ENCODE assay signal across 8 cellular contexts in genomic region chr13:29847501-29847983, GRCh38. TPM values are rescaled to one million over a fixed set of nuclear protein-coding genes. Genes with fewer than 3 reads are reported as not detected.
DNase-seq lines count a peak whose midpoint lies in the region; ATAC-seq and TF ChIP-seq lines count a peak whose summit lies in the region.

No MANE protein-coding gene starts in this region.

- H3K4me3 Mint-ChIP-seq in stimulated activated effector memory CD8-positive, alpha-beta T cell treated with anti-CD3 and anti-CD28 coated beads, Interleukin-12 subunit alpha, Interleukin-12 subunit beta, amount 100 ng/mL, for 72 hours: peak overlapping the region; percentile 89

- TF ChIP-seq CTCF in kidney epithelial cell (IDR thresholded peaks at IDR 0.05; ENCODE audit: insufficient read depth, low read length, poor library complexity, severe bottlenecking): no peak

- DNase-seq in ELF-1 (ENCODE audit: low read depth, low spot score): peak; percentile 56
- DNase-seq in NCI-H1092 (lab: John Stamatoyannopoulos, UW): peak; percentile 14
- DNase-seq in anterior cingulate cortex (lab: John Stamatoyannopoulos, UW): peak in 38 of 58 donors; percentile 2 to 57 (median 16)
- no peak for DNase-seq in kidney epithelial cell (ENCODE audit: low read depth)
- DNase-seq in stimulated activated effector memory CD8-positive, alpha-beta T cell treated with anti-CD3 and anti-CD28 coated beads, Interleukin-12 subunit alpha, Interleukin-12 subunit beta, amount 100 ng/mL, for 72 hours (ENCODE audit: low spot score in 2 of 2): peak in 1 of 2 donors; percentile 54
- no peak for DNase-seq in cortex of kidney (lab: John Stamatoyannopoulos, UW)
- no peak for DNase-seq in activated gamma-delta T cell (lab: John Stamatoyannopoulos, UW)
- no peak for DNase-seq in GM19240 (ENCODE audit: insufficient read length, low spot score)

- H3K36me3 Mint-ChIP-seq in stimulated activated effector memory CD8-positive, alpha-beta T cell treated with anti-CD3 and anti-CD28 coated beads, Interleukin-12 subunit alpha, Interleukin-12 subunit beta, amount 100 ng/mL, for 72 hours: peaks cover 18% of the 10 kb centered on the region

- peak overlapping the region; percentile 90 for H3K27ac Mint-ChIP-seq in stimulated activated effector memory CD8-positive, alpha-beta T cell treated with anti-CD3 and anti-CD28 coated beads, Interleukin-12 subunit alpha, Interleukin-12 subunit beta, amount 100 ng/mL, for 72 hours

- H3K4me1 Mint-ChIP-seq in stimulated activated effector memory CD8-positive, alpha-beta T cell treated with anti-CD3 and anti-CD28 coated beads, Interleukin-12 subunit alpha, Interleukin-12 subunit beta, amount 100 ng/mL, for 72 hours: peaks cover 32% of the 10 kb centered on the region

- H3K9me3 Mint-ChIP-seq in stimulated activated effector memory CD8-positive, alpha-beta T cell treated with anti-CD3 and anti-CD28 coated beads, Interleukin-12 subunit alpha, Interleukin-12 subunit beta, amount 100 ng/mL, for 72 hours: no peaks in the 10 kb centered on the region

- no peaks in the 10 kb centered on the region for H3K36me3 ChIP-seq in kidney epithelial cell (ENCODE audit: control insufficient read depth, insufficient read depth, low read length)

- no peak for ATAC-seq in stimulated activated effector memory CD8-positive, alpha-beta T cell treated with anti-CD3 and anti-CD28 coated beads, Interleukin-12 subunit alpha, Interleukin-12 subunit beta, amount 100 ng/mL, for 72 hours

- peak overlapping the region; percentile 48 for H3K4me3 ChIP-seq in kidney epithelial cell (ENCODE audit: low read depth, low read length)

- H3K27me3 ChIP-seq in kidney epithelial cell (ENCODE audit: control insufficient read depth, insufficient read depth, low read length): no peaks in the 10 kb centered on the region

RNA-seq across cellular contexts. Expression of gene UBL3, which starts 2.9 kb away (rescaled TPM):
- 20.9 and 23.0 TPM in 2 replicates for total RNA-seq in kidney epithelial cell

Comparison
In these comparisons a context has a peak if more than half of its experiments do, and no peak if none do; other contexts are left out.
1. DNase-seq: peak in ELF-1 (single experiment), NCI-H1092 (single experiment) and anterior cingulate cortex (38 of 58); none in kidney epithelial cell (single experiment), cortex of kidney (single experiment), activated gamma-delta T cell (single experiment) and GM19240 (single experiment).